In the genomic region with DNA sequence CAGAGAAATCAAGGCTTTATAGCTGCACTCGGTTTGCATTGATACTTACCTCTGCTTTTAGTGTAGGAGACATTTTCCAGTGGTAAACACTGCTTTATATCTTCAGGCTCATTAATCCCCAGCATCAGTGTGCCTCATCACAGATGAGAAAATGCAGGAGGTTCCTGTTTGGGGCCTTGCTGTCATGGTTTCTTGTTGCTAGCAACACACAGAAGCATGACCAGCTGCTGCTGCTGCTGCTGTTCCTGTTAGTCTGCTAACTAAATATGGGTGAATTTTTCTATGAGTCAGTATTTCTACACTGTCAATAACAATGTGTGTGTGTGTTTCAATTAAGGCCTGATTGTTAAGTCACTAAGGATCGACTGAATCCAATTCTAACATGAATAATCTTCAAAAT, we compare ENCODE assay signal across 9 cellular contexts.
DNase-seq lines count a peak whose midpoint lies in the region; ATAC-seq and TF ChIP-seq lines count a peak whose summit lies in the region.
"Had no signal": no experiment of that assay in that cellular context is flagged by ENCODE, and none has a peak within 500 bp of the region (broad histone marks: within the 10 kb centered on the region; RNA-seq: fewer than 3 reads in every experiment).

No MANE protein-coding gene starts in this region.

- intact Hi-C loops in Right ventricle myocardium inferior (cut with DNase I) = loop anchor here (5.0 kb wide), 1 partner anchor 53 kb away; no protein-coding TSS in a partner anchor
- intact Hi-C loops in cardiac septum (cut with DNase I) = no loop called here
- intact Hi-C loops in MCF 10A (cut with micrococcal nuclease) = loop anchor here (5.0 kb wide), 1 partner anchor 43 kb away; no protein-coding TSS in a partner anchor
- intact Hi-C loops in left lung (cut with DNase I) = no loop called here
- intact Hi-C loops in uterus (cut with DNase I; ENCODE audit: low total_unique reads) = no loop called here

- no peaks in the 10 kb centered on the region for H3K36me3 ChIP-seq in left lung
- H3K36me3 ChIP-seq in uterus = peaks cover 0 to 2% of the 10 kb centered on the region in 2 donors

- H3K9me3 Mint-ChIP-seq in MCF 10A (ENCODE audit: unreplicated experiment) = no peaks in the 10 kb centered on the region
- H3K9me3 Mint-ChIP-seq in T-helper 2 cell treated with Interferon-gamma antibody and Interleukin-4, amounts not matched to agents 5 μg/mL and 100 μg/mL, for 36 hours = no peaks in the 10 kb centered on the region

- POLR2A ChIA-PET in MCF 10A (lab: Yijun Ruan, JAX) = interaction anchor here (0.6 to 1.8 kb wide), 2 partner anchors 56 to 92 kb away, joined by 4 to 7 read pairs; no protein-coding TSS in a partner anchor

- CTCF ChIA-PET in MCF 10A (lab: Yijun Ruan, JAX) = interaction anchor here (0.6 to 1.2 kb wide), 3 partner anchors 15 to 90 kb away, joined by 3 to 6 read pairs (median 4); no protein-coding TSS in a partner anchor

- ATAC-seq in Right ventricle myocardium inferior = peak; percentile 89
- ATAC-seq in HG02798 (IDR thresholded peaks at IDR 0.05; ENCODE audit: poor library complexity, unreplicated experiment) = peak; percentile 74
- ATAC-seq in left lung = peak; percentile 89

- TF ChIP-seq CTCF in MCF 10A (IDR thresholded peaks at IDR 0.05; ENCODE audit: unreplicated experiment) = no peak
- TF ChIP-seq CTCF in left lung (IDR thresholded peaks at IDR 0.05) = no peak
- no peak for TF ChIP-seq CTCF in uterus (IDR thresholded peaks at IDR 0.05)

- BruUV-seq in MCF 10A (replicated peaks; lab: Mats Ljungman, UMichigan) = no TSS peak

- TF ChIP-seq POLR2A in uterus (IDR thresholded peaks at IDR 0.05) = no peak

- H3K4me1 Mint-ChIP-seq in MCF 10A (ENCODE audit: insufficient read depth, unreplicated experiment) = peaks cover 25% of the 10 kb centered on the region
- H3K4me1 Mint-ChIP-seq in T-helper 2 cell treated with Interferon-gamma antibody and Interleukin-4, amounts not matched to agents 5 μg/mL and 100 μg/mL, for 36 hours (ENCODE audit: low read depth) = no peaks in the 10 kb centered on the region

- peaks cover 0 to 4% of the 10 kb centered on the region in 2 donors for H3K4me1 ChIP-seq in left lung
- H3K4me1 ChIP-seq in uterus = peaks cover 0 to 18% of the 10 kb centered on the region in 2 donors

- peak overlapping the region; percentile 93 for H3K27ac Mint-ChIP-seq in MCF 10A (ENCODE audit: low read depth, unreplicated experiment)
- H3K27ac Mint-ChIP-seq in T-helper 2 cell treated with Interferon-gamma antibody and Interleukin-4, amounts not matched to agents 5 μg/mL and 100 μg/mL, for 36 hours = no peak overlapping the region
- H3K27ac Mint-ChIP-seq: activated naive CD8-positive, alpha-beta T cell had no signal

- DNase-seq in Right ventricle myocardium inferior (ENCODE audit: missing footprints) = peak; percentile 74
- no peak for DNase-seq in cardiac septum (ENCODE audit: low spot score)
- peak; percentile 67 for DNase-seq in NCI-H446 treated with DMSO at 0.1 percent for 48 hours (lab: John Stamatoyannopoulos, UW)
- peak; percentile 54 for DNase-seq in MCF 10A (ENCODE audit: unreplicated experiment)
- DNase-seq in left lung = peak in 1 of 2 donors; percentile 54
- DNase-seq in uterus = peak; percentile 66 to 81
- DNase-seq in T-helper 2 cell treated with Interferon-gamma antibody and Interleukin-4, amounts not matched to agents 5 μg/mL and 100 μg/mL, for 36 hours (ENCODE audit: low spot score) = no peak

- no peak overlapping the region for H3K4me3 Mint-ChIP-seq in MCF 10A (ENCODE audit: unreplicated experiment)
- no peak overlapping the region for H3K4me3 Mint-ChIP-seq in T-helper 2 cell treated with Interferon-gamma antibody and Interleukin-4, amounts not matched to agents 5 μg/mL and 100 μg/mL, for 36 hours
- H3K4me3 Mint-ChIP-seq: activated naive CD8-positive, alpha-beta T cell had no signal

- no peaks in the 10 kb centered on the region for H3K27me3 Mint-ChIP-seq in MCF 10A (ENCODE audit: insufficient read depth, unreplicated experiment)
- H3K27me3 Mint-ChIP-seq in T-helper 2 cell treated with Interferon-gamma antibody and Interleukin-4, amounts not matched to agents 5 μg/mL and 100 μg/mL, for 36 hours (ENCODE audit: low read depth) = peaks cover 4% of the 10 kb centered on the region
- H3K27me3 Mint-ChIP-seq: activated naive CD8-positive, alpha-beta T cell had no signal

- H3K9me3 ChIP-seq in left lung (no peaks in the 10 kb centered on the region), uterus (no peaks in the 10 kb centered on the region)

- peaks cover 7% of the 10 kb centered on the region for H3K36me3 Mint-ChIP-seq in MCF 10A (ENCODE audit: insufficient read depth, unreplicated experiment)
- H3K36me3 Mint-ChIP-seq in T-helper 2 cell treated with Interferon-gamma antibody and Interleukin-4, amounts not matched to agents 5 μg/mL and 100 μg/mL, for 36 hours (ENCODE audit: low read depth) = no peaks in the 10 kb centered on the region
- H3K36me3 Mint-ChIP-seq: activated naive CD8-positive, alpha-beta T cell had no signal

- no peaks in the 10 kb centered on the region for H3K27me3 ChIP-seq in left lung
- no peaks in the 10 kb centered on the region for H3K27me3 ChIP-seq in uterus

- H3K27ac ChIP-seq in left lung (peak overlapping the region in 1 of 2 donors; percentile 65), uterus (peak overlapping the region; percentile 74 to 92)

- H3K4me3 ChIP-seq in left lung (no peak overlapping the region), uterus (no peak overlapping the region)

Comparison
In these comparisons a context has a peak if more than half of its experiments do, and no peak if none do; other contexts are left out.
1. DNase-seq: peak in Right ventricle myocardium inferior (single experiment), NCI-H446 treated with DMSO at 0.1 percent for 48 hours (single experiment), MCF 10A (single experiment) and uterus (2 of 2); none in cardiac septum (single experiment) and T-helper 2 cell treated with Interferon-gamma antibody and Interleukin-4, amounts not matched to agents 5 μg/mL and 100 μg/mL, for 36 hours (single experiment).
2. intact Hi-C loops: an anchor here in Right ventricle myocardium inferior (5.0 kb wide) and MCF 10A (5.0 kb wide); none called in cardiac septum, left lung and uterus.
3. Peak in every context shown above with its lines, with median percentiles within 50 percentile points of each other: ATAC-seq.